ENCODE assay signal across 21 cellular contexts in genomic region chr11:66272600-66272999, GRCh38. TPM values are rescaled to one million over a fixed set of nuclear protein-coding genes. Genes with fewer than 3 reads are reported as not detected.
"Had no signal": no experiment of that assay in that cellular context is flagged by ENCODE, and none has a peak within 500 bp of the region (broad histone marks: within the 10 kb centered on the region; RNA-seq: fewer than 3 reads in every experiment).

No MANE protein-coding gene starts in this region.

- H3K4me3 ChIP-seq: left ventricle myocardium inferior, right atrium auricular region, skin epidermis, tibial nerve, uterus had no signal

- H3K27me3 ChIP-seq: brain microvascular endothelial cell, foreskin keratinocyte, right atrium auricular region, tibial nerve, uterus had no signal

- H3K36me3 ChIP-seq: uterus had no signal

- H3K27ac Mint-ChIP-seq: activated CD4-positive, alpha-beta T cell treated with anti-CD3 and anti-CD28 coated beads, Interleukin-2, amount 10 ng/mL, durations not matched to agents 7 days and 5 days; activated naive CD4-positive, alpha-beta T cell treated with anti-CD3 and anti-CD28 coated beads for 36 hours; activated T-cell treated with anti-CD3 and anti-CD28 coated beads, Interleukin-2, amount 50 U/mL, for 72 hours had no signal

- H3K9me3 ChIP-seq: left ventricle myocardium inferior, right atrium auricular region, tibial nerve, uterus had no signal

- H3K9me3 Mint-ChIP-seq: activated CD4-positive, alpha-beta T cell treated with anti-CD3 and anti-CD28 coated beads, Interleukin-2, amount 10 ng/mL, durations not matched to agents 7 days and 5 days; activated naive CD4-positive, alpha-beta T cell treated with anti-CD3 and anti-CD28 coated beads for 36 hours; activated T-cell treated with anti-CD3 and anti-CD28 coated beads, Interleukin-2, amount 50 U/mL, for 72 hours; naive B cell had no signal

- H3K4me3 Mint-ChIP-seq: activated CD4-positive, alpha-beta T cell treated with anti-CD3 and anti-CD28 coated beads, Interleukin-2, amount 10 ng/mL, durations not matched to agents 7 days and 5 days; activated naive CD4-positive, alpha-beta T cell treated with anti-CD3 and anti-CD28 coated beads for 36 hours had no signal

- DNase-seq: activated CD4-positive, alpha-beta T cell treated with anti-CD3 and anti-CD28 coated beads, Interleukin-2, amount 10 ng/mL, durations not matched to agents 7 days and 5 days; activated naive CD4-positive, alpha-beta T cell treated with anti-CD3 and anti-CD28 coated beads for 36 hours; activated T-cell treated with anti-CD3 and anti-CD28 coated beads, Interleukin-2, amount 50 U/mL, for 72 hours; brain microvascular endothelial cell; cerebellar nuclear complex; effector CD8-positive, alpha-beta T cell; foreskin keratinocyte; glutamatergic neuron; hypothalamus; left ventricle myocardium inferior; naive B cell; occipital lobe; stimulated activated CD4-positive, alpha-beta T cell treated with anti-CD3 and anti-CD28 coated beads, Interleukin-4, amount 100 ng/mL, for 24 hours; stimulated activated naive CD4-positive, alpha-beta T cell treated with Interleukin-2 at 50 U/mL for 16 hours; substantia nigra; uterus had no signal

- ATAC-seq: activated T-cell treated with anti-CD3 and anti-CD28 coated beads, Interleukin-2, amount 50 U/mL, for 72 hours; foreskin keratinocyte had no signal

- H3K27me3 Mint-ChIP-seq: activated CD4-positive, alpha-beta T cell treated with anti-CD3 and anti-CD28 coated beads, Interleukin-2, amount 10 ng/mL, durations not matched to agents 7 days and 5 days; naive B cell had no signal

- H3K27ac ChIP-seq: brain microvascular endothelial cell, foreskin keratinocyte, left ventricle myocardium inferior, right atrium auricular region, tibial nerve, uterus had no signal

RNA-seq across cellular contexts. Expression of gene CNIH2, which starts 5.4 kb away (rescaled TPM):
- total RNA-seq: left ventricle myocardium inferior, posterior vena cava, right atrium auricular region, tibial nerve had no signal

RNA-seq across cellular contexts. Expression of gene TMEM151A, which starts 19.1 kb away (rescaled TPM):
- total RNA-seq: activated CD4-positive, alpha-beta T cell treated with anti-CD3 and anti-CD28 coated beads, Interleukin-2, amount 10 ng/mL, durations not matched to agents 7 days and 5 days; activated naive CD4-positive, alpha-beta T cell treated with anti-CD3 and anti-CD28 coated beads for 36 hours; left ventricle myocardium inferior; posterior vena cava; T-helper 2 cell treated with Interferon-gamma antibody and Interleukin-4, amounts not matched to agents 100 ng/mL and 5 ng/mL, for 36 hours; tibial nerve had no signal
